28 cellular contexts compared by ENCODE assay signal in the genomic region with DNA sequence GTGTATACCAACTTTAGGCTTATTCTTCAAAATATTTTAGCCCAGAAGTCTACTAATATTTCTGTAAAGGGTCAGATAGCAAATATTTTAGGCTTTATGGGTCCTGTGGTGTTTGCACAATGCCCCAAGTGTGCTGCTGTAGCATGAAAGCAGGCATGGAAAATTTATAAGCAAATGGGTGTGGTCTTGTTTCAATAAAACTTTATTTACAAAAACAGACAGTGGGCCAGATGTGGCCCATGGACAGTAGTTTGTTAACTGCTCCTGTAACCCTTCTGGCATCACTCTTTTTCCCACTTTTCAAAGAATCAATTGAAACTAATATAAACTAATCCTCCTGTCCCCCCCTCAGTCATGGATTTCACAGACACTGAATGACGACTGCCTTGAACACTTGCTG.
"Had no signal": no experiment of that assay in that cellular context is flagged by ENCODE, and none has a peak within 500 bp of the region (broad histone marks: within the 10 kb centered on the region; RNA-seq: fewer than 3 reads in every experiment).

No MANE protein-coding gene starts in this region.

- H3K4me1 ChIP-seq: neural progenitor cell, parathyroid adenoma, psoas muscle, suprapubic skin, testis, tibial artery, transverse colon, upper lobe of right lung, uterus had no signal

- H3K27me3 ChIP-seq: neural progenitor cell, ovary, spleen, suprapubic skin, testis, tibial artery, transverse colon, upper lobe of right lung, uterus had no signal

- H3K79me2 ChIP-seq: parathyroid adenoma had no signal

- H3K9ac ChIP-seq: neural progenitor cell, parathyroid adenoma had no signal

- H3K4me3 ChIP-seq: neural progenitor cell, ovary, psoas muscle, skin epidermis, smooth muscle cell, spleen, suprapubic skin, testis, tibial artery, transverse colon, upper lobe of right lung, uterus had no signal

- H3K27ac ChIP-seq: neural progenitor cell, ovary, parathyroid adenoma, psoas muscle, skin epidermis, spleen, suprapubic skin, testis, tibial artery, transverse colon, upper lobe of right lung, uterus had no signal

- ATAC-seq: natural killer cell; psoas muscle; right cardiac atrium; sciatic nerve; stimulated activated memory B cell treated with anti-CD40 and anti-IgM and Interleukin-4, amounts not matched to agents 10 μg/mL and 1 μg/mL and 100 μg/mL, for 72 hours; stimulated activated naive CD8-positive, alpha-beta T cell treated with anti-CD3 and anti-CD28 coated beads, Interleukin-15, amount 100 ng/mL, for 72 hours; stimulated activated naive CD8-positive, alpha-beta T cell treated with anti-CD3 and anti-CD28 coated beads, Interleukin-15, Interleukin-2, amounts not matched to agents 100 U/mL and 50 U/mL, for 24 hours; upper lobe of right lung had no signal

- H3K9me3 ChIP-seq: ovary, psoas muscle, spleen, suprapubic skin, testis, tibial artery, transverse colon, upper lobe of right lung, uterus had no signal

- H2AFZ ChIP-seq: neural progenitor cell, parathyroid adenoma had no signal

- DNase-seq: natural killer cell; occipital lobe; ovary; posterior cingulate gyrus; psoas muscle; right cardiac atrium; spleen; stimulated activated CD4-positive, alpha-beta T cell treated with anti-CD3 and anti-CD28 coated beads, Interleukin-12 subunit alpha, Interleukin-12 subunit beta, amount 100 ng/mL, for 4 hours; stimulated activated CD4-positive, alpha-beta T cell treated with anti-CD3 and anti-CD28 coated beads, Interleukin-1b, Interleukin-23, amount 100 ng/mL, for 48 hours; stimulated activated CD4-positive, alpha-beta T cell treated with anti-CD3 and anti-CD28 coated beads, Interleukin-4, amount 100 ng/mL, for 1 hour; stimulated activated CD4-positive, alpha-beta T cell treated with anti-CD3 and anti-CD28 coated beads, Interleukin-4, amount 100 ng/mL, for 4 hours; stimulated activated CD8-positive, alpha-beta memory T cell treated with anti-CD3 and anti-CD28 coated beads, Interleukin-4, amount 100 ng/mL, for 48 hours; stimulated activated naive CD4-positive, alpha-beta T cell; stimulated activated naive CD8-positive, alpha-beta T cell treated with anti-CD3 and anti-CD28 coated beads, Interleukin-15, amount 100 ng/mL, for 72 hours; stimulated activated naive CD8-positive, alpha-beta T cell treated with anti-CD3 and anti-CD28 coated beads, Interleukin-15, Interleukin-2, amounts not matched to agents 100 U/mL and 50 U/mL, for 24 hours; substantia nigra; testis; tibial artery; transverse colon; upper lobe of right lung; uterus had no signal

- H3K36me3 ChIP-seq: neural progenitor cell, ovary, spleen, suprapubic skin, tibial artery, transverse colon, upper lobe of right lung, uterus had no signal

- H3K4me2 ChIP-seq: neural progenitor cell, smooth muscle cell had no signal
